ENCODE assay signal across 1 cellular context in genomic region chr15:92887869-92888268, GRCh38.
TF ChIP-seq lines count a peak whose summit lies in the region.

No MANE protein-coding gene starts in this region.

TF ChIP-seq in WTC11, 78 proteins besides CTCF, POLR2A, EP300 and RAD21 (continued from another document):
- TF ChIP-seq ZBTB21 (CRISPR knock-in tag; IDR thresholded peaks at IDR 0.05; ENCODE audit: borderline replicate concordance), result no peak
- TF ChIP-seq NFYB (CRISPR knock-in tag; conservative IDR thresholded peaks at IDR 0.05; ENCODE audit: low read depth), result no peak
- no peak for TF ChIP-seq USF1 (CRISPR knock-in tag; IDR thresholded peaks at IDR 0.05)
- no peak for TF ChIP-seq SMAD3 (CRISPR knock-in tag; IDR thresholded peaks at IDR 0.05; ENCODE audit: borderline replicate concordance)
- no peak for TF ChIP-seq ZNF121 (CRISPR knock-in tag; IDR thresholded peaks at IDR 0.05)
- TF ChIP-seq STAT6 (CRISPR knock-in tag; conservative IDR thresholded peaks at IDR 0.05; ENCODE audit: low read depth), result no peak
- TF ChIP-seq CDX4 (CRISPR knock-in tag; IDR thresholded peaks at IDR 0.05; ENCODE audit: borderline replicate concordance), result no peak
- no peak for TF ChIP-seq ATF3 (CRISPR knock-in tag; conservative IDR thresholded peaks at IDR 0.05)
- no peak for TF ChIP-seq KAT7 (CRISPR knock-in tag; IDR thresholded peaks at IDR 0.05; ENCODE audit: borderline replicate concordance)
- TF ChIP-seq ZNF416 (CRISPR knock-in tag; IDR thresholded peaks at IDR 0.05), result no peak
TF ChIP-seq in WTC11: peak in this region for 0.
